In the genomic region with DNA sequence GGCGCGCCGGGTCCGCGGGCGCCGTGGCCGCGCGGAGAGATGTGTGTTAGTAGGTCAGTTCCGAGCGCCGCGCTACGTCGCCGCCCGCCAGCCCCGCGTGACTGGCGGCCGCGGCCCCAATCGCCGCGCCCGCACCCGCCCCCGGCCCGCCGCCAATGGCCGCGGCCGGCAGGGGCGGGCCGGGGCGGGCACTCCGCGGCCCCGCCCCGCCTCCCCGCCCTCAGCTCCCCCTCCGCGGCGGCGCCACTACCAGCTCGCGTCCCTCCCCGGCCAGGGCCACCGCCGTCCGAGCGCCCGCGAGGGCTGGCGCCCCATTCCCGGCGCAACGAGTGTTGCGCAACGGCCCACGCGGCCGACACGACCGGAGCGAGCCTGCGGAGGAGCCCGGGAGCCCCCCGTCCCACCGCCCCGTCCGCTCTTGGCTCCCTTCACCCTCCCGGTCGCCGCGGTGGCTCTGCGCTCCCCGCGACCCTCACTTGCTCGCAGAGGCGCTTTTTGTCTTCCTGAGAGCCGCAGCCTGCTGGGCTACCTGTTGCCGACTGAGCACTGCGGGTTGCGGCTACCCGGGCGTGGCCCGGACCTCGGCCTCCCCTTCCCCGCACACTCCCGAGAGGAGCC, we compare ENCODE assay signal across 1 cellular context.
A peak's percentile ranks its signal among the peaks of the same experiment; 100 is the strongest.
TF ChIP-seq lines count a peak whose summit lies in the region.

A gene with protein sequence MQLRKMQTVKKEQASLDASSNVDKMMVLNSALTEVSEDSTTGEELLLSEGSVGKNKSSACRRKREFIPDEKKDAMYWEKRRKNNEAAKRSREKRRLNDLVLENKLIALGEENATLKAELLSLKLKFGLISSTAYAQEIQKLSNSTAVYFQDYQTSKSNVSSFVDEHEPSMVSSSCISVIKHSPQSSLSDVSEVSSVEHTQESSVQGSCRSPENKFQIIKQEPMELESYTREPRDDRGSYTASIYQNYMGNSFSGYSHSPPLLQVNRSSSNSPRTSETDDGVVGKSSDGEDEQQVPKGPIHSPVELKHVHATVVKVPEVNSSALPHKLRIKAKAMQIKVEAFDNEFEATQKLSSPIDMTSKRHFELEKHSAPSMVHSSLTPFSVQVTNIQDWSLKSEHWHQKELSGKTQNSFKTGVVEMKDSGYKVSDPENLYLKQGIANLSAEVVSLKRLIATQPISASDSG (minus strand): TSS at position 48 of the 618 bp plus-strand sequence. CDS start 13,098 bp downstream, outside the sequence.

TF ChIP-seq in K562, 482 proteins besides CTCF, POLR2A, EP300 and RAD21 (continued from another document and continues in another):
- TF ChIP-seq, protein P1, sequence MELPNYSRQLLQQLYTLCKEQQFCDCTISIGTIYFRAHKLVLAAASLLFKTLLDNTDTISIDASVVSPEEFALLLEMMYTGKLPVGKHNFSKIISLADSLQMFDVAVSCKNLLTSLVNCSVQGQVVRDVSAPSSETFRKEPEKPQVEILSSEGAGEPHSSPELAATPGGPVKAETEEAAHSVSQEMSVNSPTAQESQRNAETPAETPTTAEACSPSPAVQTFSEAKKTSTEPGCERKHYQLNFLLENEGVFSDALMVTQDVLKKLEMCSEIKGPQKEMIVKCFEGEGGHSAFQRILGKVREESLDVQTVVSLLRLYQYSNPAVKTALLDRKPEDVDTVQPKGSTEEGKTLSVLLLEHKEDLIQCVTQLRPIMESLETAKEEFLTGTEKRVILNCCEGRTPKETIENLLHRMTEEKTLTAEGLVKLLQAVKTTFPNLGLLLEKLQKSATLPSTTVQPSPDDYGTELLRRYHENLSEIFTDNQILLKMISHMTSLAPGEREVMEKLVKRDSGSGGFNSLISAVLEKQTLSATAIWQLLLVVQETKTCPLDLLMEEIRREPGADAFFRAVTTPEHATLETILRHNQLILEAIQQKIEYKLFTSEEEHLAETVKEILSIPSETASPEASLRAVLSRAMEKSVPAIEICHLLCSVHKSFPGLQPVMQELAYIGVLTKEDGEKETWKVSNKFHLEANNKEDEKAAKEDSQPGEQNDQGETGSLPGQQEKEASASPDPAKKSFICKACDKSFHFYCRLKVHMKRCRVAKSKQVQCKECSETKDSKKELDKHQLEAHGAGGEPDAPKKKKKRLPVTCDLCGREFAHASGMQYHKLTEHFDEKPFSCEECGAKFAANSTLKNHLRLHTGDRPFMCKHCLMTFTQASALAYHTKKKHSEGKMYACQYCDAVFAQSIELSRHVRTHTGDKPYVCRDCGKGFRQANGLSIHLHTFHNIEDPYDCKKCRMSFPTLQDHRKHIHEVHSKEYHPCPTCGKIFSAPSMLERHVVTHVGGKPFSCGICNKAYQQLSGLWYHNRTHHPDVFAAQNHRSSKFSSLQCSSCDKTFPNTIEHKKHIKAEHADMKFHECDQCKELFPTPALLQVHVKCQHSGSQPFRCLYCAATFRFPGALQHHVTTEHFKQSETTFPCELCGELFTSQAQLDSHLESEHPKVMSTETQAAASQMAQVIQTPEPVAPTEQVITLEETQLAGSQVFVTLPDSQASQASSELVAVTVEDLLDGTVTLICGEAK (IDR thresholded peaks at IDR 0.05): peak; percentile 44
- TF ChIP-seq, protein P1 (CRISPR knock-in tag; IDR thresholded peaks at IDR 0.05): no peak
- TF ChIP-seq SMC3 (conservative IDR thresholded peaks at IDR 0.05; ENCODE audit: insufficient read depth, low read depth, low read length): no peak
- TF ChIP-seq NRF1 (conservative IDR thresholded peaks at IDR 0.05 in 1 of 2, IDR thresholded peaks at IDR 0.05 in 1 of 2): no peak
- TF ChIP-seq ESRRB (CRISPR knock-in tag; IDR thresholded peaks at IDR 0.05; ENCODE audit: borderline replicate concordance): no peak
- no peak for TF ChIP-seq PTRF (tag; IDR thresholded peaks at IDR 0.05)
- no peak for TF ChIP-seq TSC22D4 (tag; IDR thresholded peaks at IDR 0.05)
- TF ChIP-seq FOXA3 (CRISPR knock-in tag; conservative IDR thresholded peaks at IDR 0.05 in 1 of 2, IDR thresholded peaks at IDR 0.05 in 1 of 2): no peak
- TF ChIP-seq POLR3G (IDR thresholded peaks at IDR 0.05; ENCODE audit: extremely low read depth, insufficient read length, insufficient replicate concordance): no peak
- no peak for TF ChIP-seq ZNF384 (IDR thresholded peaks at IDR 0.05; ENCODE audit: low read depth, low read length)
- peak; percentile 87 for TF ChIP-seq CREM (IDR thresholded peaks at IDR 0.05; ENCODE audit: low read depth)
- TF ChIP-seq, protein P2, sequence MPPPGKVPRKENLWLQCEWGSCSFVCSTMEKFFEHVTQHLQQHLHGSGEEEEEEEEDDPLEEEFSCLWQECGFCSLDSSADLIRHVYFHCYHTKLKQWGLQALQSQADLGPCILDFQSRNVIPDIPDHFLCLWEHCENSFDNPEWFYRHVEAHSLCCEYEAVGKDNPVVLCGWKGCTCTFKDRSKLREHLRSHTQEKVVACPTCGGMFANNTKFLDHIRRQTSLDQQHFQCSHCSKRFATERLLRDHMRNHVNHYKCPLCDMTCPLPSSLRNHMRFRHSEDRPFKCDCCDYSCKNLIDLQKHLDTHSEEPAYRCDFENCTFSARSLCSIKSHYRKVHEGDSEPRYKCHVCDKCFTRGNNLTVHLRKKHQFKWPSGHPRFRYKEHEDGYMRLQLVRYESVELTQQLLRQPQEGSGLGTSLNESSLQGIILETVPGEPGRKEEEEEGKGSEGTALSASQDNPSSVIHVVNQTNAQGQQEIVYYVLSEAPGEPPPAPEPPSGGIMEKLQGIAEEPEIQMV (tag; conservative IDR thresholded peaks at IDR 0.05; ENCODE audit: low read depth): no peak
- TF ChIP-seq, protein P3, sequence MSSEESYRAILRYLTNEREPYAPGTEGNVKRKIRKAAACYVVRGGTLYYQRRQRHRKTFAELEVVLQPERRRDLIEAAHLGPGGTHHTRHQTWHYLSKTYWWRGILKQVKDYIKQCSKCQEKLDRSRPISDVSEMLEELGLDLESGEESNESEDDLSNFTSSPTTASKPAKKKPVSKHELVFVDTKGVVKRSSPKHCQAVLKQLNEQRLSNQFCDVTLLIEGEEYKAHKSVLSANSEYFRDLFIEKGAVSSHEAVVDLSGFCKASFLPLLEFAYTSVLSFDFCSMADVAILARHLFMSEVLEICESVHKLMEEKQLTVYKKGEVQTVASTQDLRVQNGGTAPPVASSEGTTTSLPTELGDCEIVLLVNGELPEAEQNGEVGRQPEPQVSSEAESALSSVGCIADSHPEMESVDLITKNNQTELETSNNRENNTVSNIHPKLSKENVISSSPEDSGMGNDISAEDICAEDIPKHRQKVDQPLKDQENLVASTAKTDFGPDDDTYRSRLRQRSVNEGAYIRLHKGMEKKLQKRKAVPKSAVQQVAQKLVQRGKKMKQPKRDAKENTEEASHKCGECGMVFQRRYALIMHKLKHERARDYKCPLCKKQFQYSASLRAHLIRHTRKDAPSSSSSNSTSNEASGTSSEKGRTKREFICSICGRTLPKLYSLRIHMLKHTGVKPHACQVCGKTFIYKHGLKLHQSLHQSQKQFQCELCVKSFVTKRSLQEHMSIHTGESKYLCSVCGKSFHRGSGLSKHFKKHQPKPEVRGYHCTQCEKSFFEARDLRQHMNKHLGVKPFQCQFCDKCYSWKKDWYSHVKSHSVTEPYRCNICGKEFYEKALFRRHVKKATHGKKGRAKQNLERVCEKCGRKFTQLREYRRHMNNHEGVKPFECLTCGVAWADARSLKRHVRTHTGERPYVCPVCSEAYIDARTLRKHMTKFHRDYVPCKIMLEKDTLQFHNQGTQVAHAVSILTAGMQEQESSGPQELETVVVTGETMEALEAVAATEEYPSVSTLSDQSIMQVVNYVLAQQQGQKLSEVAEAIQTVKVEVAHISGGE (CRISPR knock-in tag; IDR thresholded peaks at IDR 0.05): no peak; a peak in 1 of 6 replicates
- no peak for TF ChIP-seq ZNF431 (CRISPR knock-in tag; IDR thresholded peaks at IDR 0.05)
- TF ChIP-seq HNRNPH1 (optimal IDR thresholded peaks at IDR 0.05; ENCODE audit: low read depth, low read length): no peak
- no peak for TF ChIP-seq ZNF699 (CRISPR knock-in tag; IDR thresholded peaks at IDR 0.05; ENCODE audit: insufficient replicate concordance)
- no peak for TF ChIP-seq HSF4 (CRISPR knock-in tag; IDR thresholded peaks at IDR 0.05; ENCODE audit: borderline replicate concordance)
- no peak for TF ChIP-seq NFE2L1 (tag; IDR thresholded peaks at IDR 0.05; ENCODE audit: borderline replicate concordance, low read depth)
- TF ChIP-seq, protein P4, sequence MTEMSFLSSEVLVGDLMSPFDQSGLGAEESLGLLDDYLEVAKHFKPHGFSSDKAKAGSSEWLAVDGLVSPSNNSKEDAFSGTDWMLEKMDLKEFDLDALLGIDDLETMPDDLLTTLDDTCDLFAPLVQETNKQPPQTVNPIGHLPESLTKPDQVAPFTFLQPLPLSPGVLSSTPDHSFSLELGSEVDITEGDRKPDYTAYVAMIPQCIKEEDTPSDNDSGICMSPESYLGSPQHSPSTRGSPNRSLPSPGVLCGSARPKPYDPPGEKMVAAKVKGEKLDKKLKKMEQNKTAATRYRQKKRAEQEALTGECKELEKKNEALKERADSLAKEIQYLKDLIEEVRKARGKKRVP (CRISPR knock-in tag; IDR thresholded peaks at IDR 0.05): no peak
- TF ChIP-seq CBFA2T2 (conservative IDR thresholded peaks at IDR 0.05): no peak
- peak; percentile 31 for TF ChIP-seq SP2 (IDR thresholded peaks at IDR 0.05; ENCODE audit: extremely low read depth, low read depth, low read length, poor library complexity, severe bottlenecking)
- TF ChIP-seq POLR2G (IDR thresholded peaks at IDR 0.05; ENCODE audit: low read depth, low read length): peak; percentile 89
- TF ChIP-seq, protein P5, sequence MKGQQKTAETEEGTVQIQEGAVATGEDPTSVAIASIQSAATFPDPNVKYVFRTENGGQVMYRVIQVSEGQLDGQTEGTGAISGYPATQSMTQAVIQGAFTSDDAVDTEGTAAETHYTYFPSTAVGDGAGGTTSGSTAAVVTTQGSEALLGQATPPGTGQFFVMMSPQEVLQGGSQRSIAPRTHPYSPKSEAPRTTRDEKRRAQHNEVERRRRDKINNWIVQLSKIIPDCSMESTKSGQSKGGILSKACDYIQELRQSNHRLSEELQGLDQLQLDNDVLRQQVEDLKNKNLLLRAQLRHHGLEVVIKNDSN (CRISPR knock-in tag; IDR thresholded peaks at IDR 0.05): no peak
- TF ChIP-seq, protein P6, sequence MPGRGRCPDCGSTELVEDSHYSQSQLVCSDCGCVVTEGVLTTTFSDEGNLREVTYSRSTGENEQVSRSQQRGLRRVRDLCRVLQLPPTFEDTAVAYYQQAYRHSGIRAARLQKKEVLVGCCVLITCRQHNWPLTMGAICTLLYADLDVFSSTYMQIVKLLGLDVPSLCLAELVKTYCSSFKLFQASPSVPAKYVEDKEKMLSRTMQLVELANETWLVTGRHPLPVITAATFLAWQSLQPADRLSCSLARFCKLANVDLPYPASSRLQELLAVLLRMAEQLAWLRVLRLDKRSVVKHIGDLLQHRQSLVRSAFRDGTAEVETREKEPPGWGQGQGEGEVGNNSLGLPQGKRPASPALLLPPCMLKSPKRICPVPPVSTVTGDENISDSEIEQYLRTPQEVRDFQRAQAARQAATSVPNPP (IDR thresholded peaks at IDR 0.05; ENCODE audit: borderline replicate concordance, insufficient read depth, insufficient read length): no peak
- TF ChIP-seq STAT5A (IDR thresholded peaks at IDR 0.05; ENCODE audit: borderline replicate concordance, low read length): no peak
- TF ChIP-seq ARNT (IDR thresholded peaks at IDR 0.05): no peak
- TF ChIP-seq, protein P7, sequence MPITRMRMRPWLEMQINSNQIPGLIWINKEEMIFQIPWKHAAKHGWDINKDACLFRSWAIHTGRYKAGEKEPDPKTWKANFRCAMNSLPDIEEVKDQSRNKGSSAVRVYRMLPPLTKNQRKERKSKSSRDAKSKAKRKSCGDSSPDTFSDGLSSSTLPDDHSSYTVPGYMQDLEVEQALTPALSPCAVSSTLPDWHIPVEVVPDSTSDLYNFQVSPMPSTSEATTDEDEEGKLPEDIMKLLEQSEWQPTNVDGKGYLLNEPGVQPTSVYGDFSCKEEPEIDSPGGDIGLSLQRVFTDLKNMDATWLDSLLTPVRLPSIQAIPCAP (CRISPR knock-in tag; IDR thresholded peaks at IDR 0.05; ENCODE audit: borderline replicate concordance): no peak
